In the genomic region with DNA sequence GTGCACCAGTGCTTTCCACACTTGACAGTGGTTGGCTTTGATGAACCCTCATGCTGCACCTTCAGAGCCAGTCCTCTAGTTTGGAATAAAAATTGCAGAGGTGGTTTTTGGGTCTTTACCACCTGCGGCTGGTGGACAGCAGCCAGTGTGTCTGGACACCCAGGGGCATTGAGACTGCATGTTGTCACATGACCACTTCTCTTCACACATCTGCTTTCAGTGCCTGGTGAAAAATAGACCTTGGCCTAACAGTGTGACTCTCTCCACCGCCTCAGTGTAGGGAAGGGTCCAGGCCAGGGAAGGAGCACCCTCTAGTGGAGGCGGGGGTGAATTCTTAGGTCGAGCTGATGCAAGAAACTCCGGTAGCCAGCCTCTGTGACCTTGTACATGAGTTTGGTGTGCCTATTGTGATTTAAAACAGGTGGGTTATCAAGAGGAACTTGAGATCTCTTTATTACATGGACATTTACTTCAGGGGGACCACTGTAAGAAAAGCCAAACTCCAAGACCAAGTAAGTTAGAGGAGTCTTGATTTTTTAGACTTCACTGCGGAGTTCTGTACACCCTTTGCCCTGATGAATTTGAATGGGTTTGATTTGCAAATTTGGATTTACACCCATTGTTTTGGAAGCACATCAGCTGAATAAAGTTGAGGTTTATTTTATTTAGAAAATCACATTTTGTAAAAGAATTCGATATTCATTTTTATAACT, we compare ENCODE assay signal across 8 cellular contexts. TPM values are rescaled to one million over a fixed set of nuclear protein-coding genes. Genes with fewer than 3 reads are reported as not detected.
DNase-seq lines count a peak whose midpoint lies in the region; ATAC-seq and TF ChIP-seq lines count a peak whose summit lies in the region.

No MANE protein-coding gene starts in this region.

- intact Hi-C loops in prostate gland (cut with DNase I), result loop anchor here (5.0 kb wide), 2 partner anchors 61 to 99 kb away; no protein-coding TSS in a partner anchor

- no peak overlapping the region for H3K4me3 Mint-ChIP-seq in activated naive CD4-positive, alpha-beta T cell treated with anti-CD3 and anti-CD28 coated beads, Interleukin-2, amount 10 ng/mL, durations not matched to agents 7 days and 5 days

- TF ChIP-seq EP300 in SK-N-SH (IDR thresholded peaks at IDR 0.05; ENCODE audit: borderline replicate concordance in 1 of 2, low read depth in 1 of 2, low read length in 1 of 2), result peak in 1 of 2 experiments; percentile 44; a peak in 2 of 4 replicates

- peaks cover 36% of the 10 kb centered on the region for H3K36me3 Mint-ChIP-seq in activated naive CD4-positive, alpha-beta T cell treated with anti-CD3 and anti-CD28 coated beads, Interleukin-2, amount 10 ng/mL, durations not matched to agents 7 days and 5 days

- peak overlapping the region; percentile 19 to 58; a peak in 2 of 4 replicates for H3K27ac ChIP-seq in SK-N-SH (ENCODE audit: low read depth in 2 of 2, low read length in 1 of 2)
- no peak overlapping the region for H3K27ac ChIP-seq in prostate gland

- H2AFZ ChIP-seq in SK-N-SH (ENCODE audit: low read depth), result no peak overlapping the region

- peaks cover 28% of the 10 kb centered on the region for H3F3A ChIP-seq in SK-N-SH (replicated peaks; ENCODE audit: insufficient read depth)

- no peak overlapping the region for H3K4me3 ChIP-seq in AG10803 (ENCODE audit: low read length)
- no peak overlapping the region for H3K4me3 ChIP-seq in NB4 (ENCODE audit: low read depth, low read length)
- no peak overlapping the region for H3K4me3 ChIP-seq in SK-N-SH (ENCODE audit: low read depth in 2 of 2, low read length in 1 of 2)
- H3K4me3 ChIP-seq in prostate gland, result no peak overlapping the region

- H3K27me3 Mint-ChIP-seq in activated naive CD4-positive, alpha-beta T cell treated with anti-CD3 and anti-CD28 coated beads, Interleukin-2, amount 10 ng/mL, durations not matched to agents 7 days and 5 days, result no peaks in the 10 kb centered on the region

- peaks cover 17% of the 10 kb centered on the region for H3K4me1 Mint-ChIP-seq in activated naive CD4-positive, alpha-beta T cell treated with anti-CD3 and anti-CD28 coated beads, Interleukin-2, amount 10 ng/mL, durations not matched to agents 7 days and 5 days

- H3K36me3 ChIP-seq in SK-N-SH (replicated peaks in 1 of 2; ENCODE audit: control insufficient read depth in 1 of 2, insufficient read depth in 2 of 2, low read length in 1 of 2) (peaks cover 40 to 57% of the 10 kb centered on the region in 2 experiments), prostate gland (peaks cover 3 to 9% of the 10 kb centered on the region in 2 donors)

- peak; percentile 93 for TF ChIP-seq CTCF in AG10803 (conservative IDR thresholded peaks at IDR 0.05; ENCODE audit: low read length)
- TF ChIP-seq CTCF in NB4 (IDR thresholded peaks at IDR 0.05; ENCODE audit: low read depth, low read length), result peak; percentile 83
- peak; percentile 95 for TF ChIP-seq CTCF in SK-N-SH (IDR thresholded peaks at IDR 0.05)
- peak; percentile 26 to 72 (median 58) for TF ChIP-seq CTCF in prostate gland (IDR thresholded peaks at IDR 0.05)

- H3K27ac Mint-ChIP-seq in activated naive CD4-positive, alpha-beta T cell treated with anti-CD3 and anti-CD28 coated beads, Interleukin-2, amount 10 ng/mL, durations not matched to agents 7 days and 5 days, result no peak overlapping the region

- 44% methylated on average over 7 of the region's 7 CpGs for WGBS in SK-N-SH (ENCODE audit: low lambda C conversion rate)
- 36% methylated on average over 7 of the region's 7 CpGs for WGBS in prostate gland

- no peaks in the 10 kb centered on the region for H3K9me3 ChIP-seq in SK-N-SH
- H3K9me3 ChIP-seq in prostate gland, result no peaks in the 10 kb centered on the region

- no peaks in the 10 kb centered on the region for H3K9me2 ChIP-seq in SK-N-SH

- peak; percentile 97 for TF ChIP-seq RAD21 in SK-N-SH (IDR thresholded peaks at IDR 0.05; ENCODE audit: low read length)

- H3K4me1 ChIP-seq in SK-N-SH (ENCODE audit: control insufficient read depth in 1 of 2, insufficient read depth in 2 of 2, low read depth in 1 of 2, low read length in 1 of 2), result peaks cover 14 to 20% of the 10 kb centered on the region in 2 experiments; a peak in 3 of 4 replicates
- H3K4me1 ChIP-seq in prostate gland (replicated peaks), result peaks cover 6% of the 10 kb centered on the region

- no peaks in the 10 kb centered on the region for H3K9me3 Mint-ChIP-seq in activated naive CD4-positive, alpha-beta T cell treated with anti-CD3 and anti-CD28 coated beads, Interleukin-2, amount 10 ng/mL, durations not matched to agents 7 days and 5 days

- no peaks in the 10 kb centered on the region for H3K79me2 ChIP-seq in SK-N-SH (ENCODE audit: insufficient read depth)

- DNase-seq in AG10803 (ENCODE audit: low read depth) (peak; percentile 77), GM19240 (ENCODE audit: insufficient read length, low spot score) (peak; percentile 88), NB4 (ENCODE audit: low read depth) (peak; percentile 79), SK-N-SH (peak; percentile 91), glomerular visceral epithelial cell (ENCODE audit: extremely low spot score) (peak; percentile 74), prostate gland (ENCODE audit: low spot score) (peak; percentile 60)
- DNase-seq in activated naive CD4-positive, alpha-beta T cell treated with anti-CD3 and anti-CD28 coated beads, Interleukin-2, amount 10 ng/mL, durations not matched to agents 7 days and 5 days, result peak; percentile 83

- peaks cover 5% of the 10 kb centered on the region; the same call in 1 of the 2 replicates for H4K20me1 ChIP-seq in SK-N-SH (ENCODE audit: insufficient read depth)

- no peaks in the 10 kb centered on the region for H3K27me3 ChIP-seq in SK-N-SH (ENCODE audit: insufficient read depth)
- no peaks in the 10 kb centered on the region for H3K27me3 ChIP-seq in prostate gland (replicated peaks; ENCODE audit: insufficient read depth)

- H3K4me2 ChIP-seq in SK-N-SH, result no peak overlapping the region

- TF ChIP-seq POLR2A in NB4 (IDR thresholded peaks at IDR 0.05; ENCODE audit: extremely low read depth, insufficient read length) (no peak), prostate gland (IDR thresholded peaks at IDR 0.05) (no peak)

- ATAC-seq in HG03469 (IDR thresholded peaks at IDR 0.05; ENCODE audit: unreplicated experiment), result no peak

- POLR2A ChIA-PET in SK-N-SH (lab: Yijun Ruan, JAX), result no interaction called here

- H3K9ac ChIP-seq in SK-N-SH, result no peak overlapping the region

- CTCF ChIA-PET in SK-N-SH (lab: Yijun Ruan, JAX), result interaction anchor here (0.5 to 9.9 kb wide), 50 partner anchors 8 to 911 kb away, joined by 3 to 278 read pairs (median 6); a partner anchor contains a TSS
- CTCF ChIA-PET in activated naive CD4-positive, alpha-beta T cell treated with anti-CD3 and anti-CD28 coated beads, Interleukin-2, amount 10 ng/mL, durations not matched to agents 7 days and 5 days (lab: Charles Lee), result interaction anchor here (0.6 to 4.7 kb wide), 15 partner anchors 15 to 375 kb away, joined by 3 to 34 read pairs (median 5); no protein-coding TSS in a partner anchor

TF ChIP-seq in SK-N-SH, 30 proteins besides CTCF, POLR2A, EP300 and RAD21 (continues in another document):
- TF ChIP-seq, protein P1, sequence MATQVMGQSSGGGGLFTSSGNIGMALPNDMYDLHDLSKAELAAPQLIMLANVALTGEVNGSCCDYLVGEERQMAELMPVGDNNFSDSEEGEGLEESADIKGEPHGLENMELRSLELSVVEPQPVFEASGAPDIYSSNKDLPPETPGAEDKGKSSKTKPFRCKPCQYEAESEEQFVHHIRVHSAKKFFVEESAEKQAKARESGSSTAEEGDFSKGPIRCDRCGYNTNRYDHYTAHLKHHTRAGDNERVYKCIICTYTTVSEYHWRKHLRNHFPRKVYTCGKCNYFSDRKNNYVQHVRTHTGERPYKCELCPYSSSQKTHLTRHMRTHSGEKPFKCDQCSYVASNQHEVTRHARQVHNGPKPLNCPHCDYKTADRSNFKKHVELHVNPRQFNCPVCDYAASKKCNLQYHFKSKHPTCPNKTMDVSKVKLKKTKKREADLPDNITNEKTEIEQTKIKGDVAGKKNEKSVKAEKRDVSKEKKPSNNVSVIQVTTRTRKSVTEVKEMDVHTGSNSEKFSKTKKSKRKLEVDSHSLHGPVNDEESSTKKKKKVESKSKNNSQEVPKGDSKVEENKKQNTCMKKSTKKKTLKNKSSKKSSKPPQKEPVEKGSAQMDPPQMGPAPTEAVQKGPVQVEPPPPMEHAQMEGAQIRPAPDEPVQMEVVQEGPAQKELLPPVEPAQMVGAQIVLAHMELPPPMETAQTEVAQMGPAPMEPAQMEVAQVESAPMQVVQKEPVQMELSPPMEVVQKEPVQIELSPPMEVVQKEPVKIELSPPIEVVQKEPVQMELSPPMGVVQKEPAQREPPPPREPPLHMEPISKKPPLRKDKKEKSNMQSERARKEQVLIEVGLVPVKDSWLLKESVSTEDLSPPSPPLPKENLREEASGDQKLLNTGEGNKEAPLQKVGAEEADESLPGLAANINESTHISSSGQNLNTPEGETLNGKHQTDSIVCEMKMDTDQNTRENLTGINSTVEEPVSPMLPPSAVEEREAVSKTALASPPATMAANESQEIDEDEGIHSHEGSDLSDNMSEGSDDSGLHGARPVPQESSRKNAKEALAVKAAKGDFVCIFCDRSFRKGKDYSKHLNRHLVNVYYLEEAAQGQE (IDR thresholded peaks at IDR 0.05; ENCODE audit: low read depth, low read length), result no peak
- TF ChIP-seq GATA2 (CRISPR knock-in tag; IDR thresholded peaks at IDR 0.05) (no peak), SMC3 (IDR thresholded peaks at IDR 0.05; ENCODE audit: low read depth, low read length) (peak; percentile 90), ELF1 (IDR thresholded peaks at IDR 0.05) (no peak), TAF1 (IDR thresholded peaks at IDR 0.05; ENCODE audit: borderline replicate concordance, low read depth, low read length) (no peak), RCOR1 (IDR thresholded peaks at IDR 0.05; ENCODE audit: low read length) (peak; percentile 9; the same call in 1 of the 2 replicates), EZH2phosphoT487 (IDR thresholded peaks at IDR 0.05; ENCODE audit: borderline replicate concordance, low read depth) (no peak)
- TF ChIP-seq, protein P2, sequence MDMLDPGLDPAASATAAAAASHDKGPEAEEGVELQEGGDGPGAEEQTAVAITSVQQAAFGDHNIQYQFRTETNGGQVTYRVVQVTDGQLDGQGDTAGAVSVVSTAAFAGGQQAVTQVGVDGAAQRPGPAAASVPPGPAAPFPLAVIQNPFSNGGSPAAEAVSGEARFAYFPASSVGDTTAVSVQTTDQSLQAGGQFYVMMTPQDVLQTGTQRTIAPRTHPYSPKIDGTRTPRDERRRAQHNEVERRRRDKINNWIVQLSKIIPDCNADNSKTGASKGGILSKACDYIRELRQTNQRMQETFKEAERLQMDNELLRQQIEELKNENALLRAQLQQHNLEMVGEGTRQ (IDR thresholded peaks at IDR 0.05; ENCODE audit: borderline replicate concordance, low read depth, low read length), result peak; percentile 30; the same call in 1 of the 2 replicates

RNA-seq across cellular contexts. Expression of a gene that starts 17.9 kb away (rescaled TPM):
- polyA plus RNA-seq in SK-N-SH (2012; rRNA removed), result 74.2 and 105 TPM in 2 replicates
- polyA plus RNA-seq in SK-N-SH (2012; cell fraction: cytosol; rRNA removed), result 76.2 and 84.0 TPM in 2 replicates
- 112 and 147 TPM in 2 replicates for polyA plus RNA-seq in SK-N-SH (2012; cell fraction: nucleus; rRNA removed)
- 10 to 100 TPM; 40.0 to 61.4 TPM for total RNA-seq in prostate gland

RNA-seq across cellular contexts. Expression of a gene that starts 38.2 kb away (rescaled TPM):
- polyA plus RNA-seq in SK-N-SH (2012; rRNA removed), result not detected in 2 replicates
- not detected in 2 replicates for polyA plus RNA-seq in SK-N-SH (2012; cell fraction: cytosol; rRNA removed)
- polyA plus RNA-seq in SK-N-SH (2012; cell fraction: nucleus; rRNA removed), result 0.06 TPM in 1 of 2 replicates, not detected in the other
- total RNA-seq in prostate gland, result 1 to 10 TPM in 1 of 2 donors, not detected in 1; 2.2 TPM

Comparison
In these comparisons a context has a peak if more than half of its experiments do, and no peak if none do; other contexts are left out.
1. H3K27ac ChIP-seq: peak in SK-N-SH (2 of 2); none in prostate gland (0 of 2).
2. Peak in every context shown above with its lines, with median percentiles within 50 percentile points of each other: DNase-seq and CTCF ChIP-seq.